28 cellular contexts compared by ENCODE assay signal in the genomic region with DNA sequence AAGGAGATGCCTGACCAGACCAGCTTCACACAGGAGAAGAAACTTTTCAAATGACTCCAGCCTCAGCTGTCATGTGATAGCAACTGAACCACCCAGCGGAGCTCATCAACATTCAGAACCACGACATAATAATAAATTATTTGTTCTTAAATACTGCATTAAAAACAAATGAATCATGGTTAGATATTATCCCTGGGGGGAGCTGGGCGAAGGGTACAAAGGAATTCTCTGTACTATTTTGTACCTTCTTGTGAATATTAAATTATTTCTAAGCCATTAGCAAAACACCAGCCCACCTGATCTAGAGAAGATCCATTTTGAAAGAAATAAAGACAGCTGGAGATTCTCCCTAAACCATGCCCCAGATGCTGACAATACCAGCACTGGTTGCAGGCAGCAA. TPM values are rescaled to one million over a fixed set of nuclear protein-coding genes. Genes with fewer than 3 reads are reported as not detected.
"Had no signal": no experiment of that assay in that cellular context is flagged by ENCODE, and none has a peak within 500 bp of the region (broad histone marks: within the 10 kb centered on the region; RNA-seq: fewer than 3 reads in every experiment).

No MANE protein-coding gene starts in this region.

- H3K4me1 ChIP-seq: stomach, suprapubic skin, testis, thyroid gland, tibial artery, tibial nerve, transverse colon, upper lobe of left lung, upper lobe of right lung, uterus, vagina had no signal

- H3K36me3 ChIP-seq: stomach, suprapubic skin, thoracic aorta, thyroid gland, tibial artery, tibial nerve, transverse colon, upper lobe of left lung, upper lobe of right lung, uterus, vagina had no signal

- H3K27ac ChIP-seq: stomach, suprapubic skin, testis, thoracic aorta, thyroid gland, tibial artery, tibial nerve, transverse colon, upper lobe of left lung, upper lobe of right lung, uterus, vagina had no signal

- H3K27me3 ChIP-seq: testis, thyroid gland, upper lobe of left lung, vagina had no signal

- H3K4me3 ChIP-seq: stomach, suprapubic skin, testis, thoracic aorta, thyroid gland, tibial artery, tibial nerve, transverse colon, upper lobe of left lung, upper lobe of right lung, uterus, vagina had no signal

- H3K9me3 ChIP-seq: stomach, suprapubic skin, testis, thoracic aorta, thyroid gland, tibial artery, tibial nerve, transverse colon, upper lobe of left lung, upper lobe of right lung, uterus, vagina had no signal

- ATAC-seq: stimulated activated effector memory CD8-positive, alpha-beta T cell treated with anti-CD3 and anti-CD28 coated beads, Interleukin-12 subunit alpha, Interleukin-12 subunit beta, amount 100 ng/mL, for 72 hours; stimulated activated memory B cell treated with anti-CD40 and anti-IgM and Interleukin-4, amounts not matched to agents 10 μg/mL and 1 μg/mL and 100 μg/mL, for 72 hours; stimulated activated naive B cell treated with anti-CD40 and anti-IgM and Interleukin-4, amounts not matched to agents 10 μg/mL and 1 μg/mL and 100 μg/mL, for 72 hours; stimulated activated naive CD8-positive, alpha-beta T cell treated with anti-CD3 and anti-CD28 coated beads, Interleukin-15, amount 100 ng/mL, for 72 hours; stimulated activated naive CD8-positive, alpha-beta T cell treated with anti-CD3 and anti-CD28 coated beads, Interleukin-15, Interleukin-2, amounts not matched to agents 100 U/mL and 50 U/mL, for 24 hours; upper lobe of right lung had no signal

- DNase-seq: stimulated activated CD4-positive, alpha-beta T cell treated with anti-CD3 and anti-CD28 coated beads, Interleukin-2, amount 100 ng/mL, for 48 hours; stimulated activated CD4-positive, alpha-beta T cell treated with anti-CD3 and anti-CD28 coated beads, Interleukin-4, amount 100 ng/mL, for 1 hour; stimulated activated CD4-positive, alpha-beta T cell treated with anti-CD3 and anti-CD28 coated beads, Interleukin-4, amount 100 ng/mL, for 24 hours; stimulated activated CD4-positive, alpha-beta T cell treated with anti-CD3 and anti-CD28 coated beads, Interleukin-4, amount 100 ng/mL, for 4 hours; stimulated activated CD8-positive, alpha-beta memory T cell treated with anti-CD3 and anti-CD28 coated beads, Interleukin-4, amount 100 ng/mL, for 48 hours; stimulated activated naive B cell treated with anti-CD40 and anti-IgM and Interleukin-4, amounts not matched to agents 10 μg/mL and 1 μg/mL and 100 μg/mL, for 72 hours; stimulated activated naive CD4-positive, alpha-beta T cell; stimulated activated naive CD4-positive, alpha-beta T cell treated with Interleukin-2 at 50 U/mL for 16 hours; stimulated activated naive CD8-positive, alpha-beta T cell treated with anti-CD3 and anti-CD28 coated beads, Interleukin-15, amount 100 ng/mL, for 72 hours; stimulated activated naive CD8-positive, alpha-beta T cell treated with anti-CD3 and anti-CD28 coated beads, Interleukin-15, Interleukin-2, amounts not matched to agents 100 U/mL and 50 U/mL, for 24 hours; stomach; substantia nigra; testis; thyroid gland; tibial artery; transverse colon; trophoblast cell; upper lobe of left lung; upper lobe of right lung; uterus had no signal

RNA-seq across cellular contexts. Expression of gene NKX2-3, which starts 45.6 kb away (rescaled TPM):
- total RNA-seq: subcutaneous adipose tissue, suprapubic skin, tibial nerve, ureter, uterus, vagina had no signal
